Comparison of ENCODE assay signal across 1 cellular context in genomic region chr2:101833890-101834523, GRCh38.
A peak's percentile ranks its signal among the peaks of the same experiment; 100 is the strongest.
TF ChIP-seq lines count a peak whose summit lies in the region.

No MANE protein-coding gene starts in this region.

TF ChIP-seq in HepG2, 621 proteins besides CTCF, POLR2A, EP300 and RAD21:
- TF ChIP-seq HNRNPK (IDR thresholded peaks at IDR 0.05; ENCODE audit: low read depth, low read length, poor library complexity, severe bottlenecking), result peak; percentile 100
- peak; percentile 97; the same call in 1 of the 2 replicates for TF ChIP-seq PCBP1 (IDR thresholded peaks at IDR 0.05; ENCODE audit: borderline replicate concordance, low read depth, low read length)
- TF ChIP-seq ZNF614 (CRISPR knock-in tag; IDR thresholded peaks at IDR 0.05; ENCODE audit: borderline replicate concordance), result no peak
